ENCODE assay signal across 1 cellular context in the genomic region with DNA sequence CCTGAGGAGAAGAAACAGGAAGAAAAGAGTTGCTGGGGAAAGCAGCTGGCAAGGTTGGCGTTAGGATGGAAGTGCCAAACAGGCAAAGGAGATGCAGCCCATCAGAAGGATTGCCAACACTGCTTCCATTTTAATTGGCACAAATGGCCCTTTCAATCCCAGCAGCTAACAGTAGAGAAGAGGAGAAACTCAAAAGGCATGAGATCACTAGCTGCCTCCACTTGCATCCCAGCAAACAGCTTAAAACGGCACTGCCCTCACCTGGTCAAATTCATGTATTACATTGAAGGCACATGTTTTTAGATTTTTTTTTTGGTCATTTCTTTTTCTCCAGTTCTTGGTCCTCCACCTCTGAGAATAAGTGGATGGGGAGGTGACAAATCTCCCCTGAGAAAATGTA.
TF ChIP-seq lines count a peak whose summit lies in the region.

No MANE protein-coding gene starts in this region.

TF ChIP-seq in K562, 482 proteins besides CTCF, POLR2A, EP300 and RAD21 (continued from another document):
- TF ChIP-seq BCLAF1 (IDR thresholded peaks at IDR 0.05; ENCODE audit: borderline replicate concordance in 1 of 2, control insufficient read depth in 1 of 2, low read depth in 2 of 2, low read length in 1 of 2), result no peak
- peak; percentile 36; the same call in 1 of the 2 replicates for TF ChIP-seq ZNF384 (IDR thresholded peaks at IDR 0.05; ENCODE audit: low read depth, low read length)
- peak; percentile 21; the same call in 1 of the 2 replicates for TF ChIP-seq STAG1 (CRISPR knock-in tag; IDR thresholded peaks at IDR 0.05; ENCODE audit: borderline replicate concordance)
